In genomic region chr17:40963838-40964237, GRCh38 we compare ENCODE assay signal across 10 cellular contexts. TPM values are rescaled to one million over a fixed set of nuclear protein-coding genes. Genes with fewer than 3 reads are reported as not detected.
DNase-seq lines count a peak whose midpoint lies in the region; ATAC-seq and TF ChIP-seq lines count a peak whose summit lies in the region.
"Had no signal": no experiment of that assay in that cellular context is flagged by ENCODE, and none has a peak within 500 bp of the region (broad histone marks: within the 10 kb centered on the region; RNA-seq: fewer than 3 reads in every experiment).

No MANE protein-coding gene starts in this region.

- WGBS in tibial nerve, 2 donors, result 55 to 56% methylated on average over 1 of the region's 1 CpG

- peak; percentile 39 for ATAC-seq in activated CD8-positive, alpha-beta T cell treated with anti-CD3 and anti-CD28 coated beads for 36 hours
- no peak for ATAC-seq in activated CD8-positive, alpha-beta T cell treated with anti-CD3 and anti-CD28 coated beads, Interleukin-2, amount 10 ng/mL, durations not matched to agents 7 days and 5 days
- no peak for ATAC-seq in GM21381 (IDR thresholded peaks at IDR 0.05; ENCODE audit: unreplicated experiment)

- peaks cover 12% of the 10 kb centered on the region for H3K27me3 Mint-ChIP-seq in activated CD8-positive, alpha-beta T cell treated with anti-CD3 and anti-CD28 coated beads for 36 hours
- H3K27me3 Mint-ChIP-seq in activated CD8-positive, alpha-beta T cell treated with anti-CD3 and anti-CD28 coated beads, Interleukin-2, amount 10 ng/mL, durations not matched to agents 7 days and 5 days (ENCODE audit: low read depth), result peaks cover 3% of the 10 kb centered on the region
- peaks cover 42% of the 10 kb centered on the region for H3K27me3 Mint-ChIP-seq in activated T-cell treated with anti-CD3 and anti-CD28 coated beads, Interleukin-2, amount 50 U/mL, for 24 hours

- H3K27me3 ChIP-seq in tibial nerve, result no peaks in the 10 kb centered on the region

- H3K4me3 ChIP-seq in fibroblast of pulmonary artery (replicated peaks; ENCODE audit: low read depth, low read length) (no peak overlapping the region), tibial nerve (no peak overlapping the region)

- H3K4me1 ChIP-seq in tibial nerve, result no peaks in the 10 kb centered on the region

- no peaks in the 10 kb centered on the region for H3K9me3 ChIP-seq in tibial nerve

- no peak overlapping the region for H3K4me3 Mint-ChIP-seq in activated CD8-positive, alpha-beta T cell treated with anti-CD3 and anti-CD28 coated beads for 36 hours
- H3K4me3 Mint-ChIP-seq in activated CD8-positive, alpha-beta T cell treated with anti-CD3 and anti-CD28 coated beads, Interleukin-2, amount 10 ng/mL, durations not matched to agents 7 days and 5 days, result no peak overlapping the region
- no peak overlapping the region for H3K4me3 Mint-ChIP-seq in activated T-cell treated with anti-CD3 and anti-CD28 coated beads, Interleukin-2, amount 50 U/mL, for 24 hours
- H3K4me3 Mint-ChIP-seq: T-cell had no signal

- no peaks in the 10 kb centered on the region for H3K36me3 Mint-ChIP-seq in activated CD8-positive, alpha-beta T cell treated with anti-CD3 and anti-CD28 coated beads for 36 hours (ENCODE audit: low read depth)
- H3K36me3 Mint-ChIP-seq in activated CD8-positive, alpha-beta T cell treated with anti-CD3 and anti-CD28 coated beads, Interleukin-2, amount 10 ng/mL, durations not matched to agents 7 days and 5 days (ENCODE audit: low read depth), result no peaks in the 10 kb centered on the region
- no peaks in the 10 kb centered on the region for H3K36me3 Mint-ChIP-seq in activated T-cell treated with anti-CD3 and anti-CD28 coated beads, Interleukin-2, amount 50 U/mL, for 24 hours (ENCODE audit: low read depth)
- H3K36me3 Mint-ChIP-seq: T-cell had no signal

- CTCF ChIA-PET in activated CD8-positive, alpha-beta T cell treated with anti-CD3 and anti-CD28 coated beads for 36 hours (lab: Charles Lee), result interaction anchor here (0.9 to 1.3 kb wide), 6 partner anchors 11 to 699 kb away, joined by 3 to 4 read pairs (median 4); no protein-coding TSS in a partner anchor
- CTCF ChIA-PET in activated CD8-positive, alpha-beta T cell treated with anti-CD3 and anti-CD28 coated beads, Interleukin-2, amount 10 ng/mL, durations not matched to agents 7 days and 5 days (lab: Charles Lee), result no interaction called here

- H3K27ac Mint-ChIP-seq in activated CD8-positive, alpha-beta T cell treated with anti-CD3 and anti-CD28 coated beads for 36 hours, result no peak overlapping the region
- no peak overlapping the region for H3K27ac Mint-ChIP-seq in activated CD8-positive, alpha-beta T cell treated with anti-CD3 and anti-CD28 coated beads, Interleukin-2, amount 10 ng/mL, durations not matched to agents 7 days and 5 days
- H3K27ac Mint-ChIP-seq in activated T-cell treated with anti-CD3 and anti-CD28 coated beads, Interleukin-2, amount 50 U/mL, for 24 hours, result no peak overlapping the region
- H3K27ac Mint-ChIP-seq: T-cell had no signal

- TF ChIP-seq POLR2A in tibial nerve (IDR thresholded peaks at IDR 0.05), result no peak

- DNase-seq in activated CD8-positive, alpha-beta T cell treated with anti-CD3 and anti-CD28 coated beads for 36 hours, result no peak
- DNase-seq in activated CD8-positive, alpha-beta T cell treated with anti-CD3 and anti-CD28 coated beads, Interleukin-2, amount 10 ng/mL, durations not matched to agents 7 days and 5 days, result no peak
- DNase-seq in OCI-M1 (lab: John Stamatoyannopoulos, UW) (peak; percentile 72), fibroblast of pulmonary artery (ENCODE audit: low read depth) (peak; percentile 20), tibial nerve (ENCODE audit: low spot score in 2 of 2) (no peak), NCI-H2107 (lab: John Stamatoyannopoulos, UW) (no peak)
- no peak for DNase-seq in activated T-cell treated with anti-CD3 and anti-CD28 coated beads, Interleukin-2, amount 50 U/mL, for 24 hours
- DNase-seq: GDM1 had no signal

- POLR2A ChIA-PET in activated CD8-positive, alpha-beta T cell treated with anti-CD3 and anti-CD28 coated beads for 36 hours (lab: Charles Lee), result no interaction called here
- POLR2A ChIA-PET in activated CD8-positive, alpha-beta T cell treated with anti-CD3 and anti-CD28 coated beads, Interleukin-2, amount 10 ng/mL, durations not matched to agents 7 days and 5 days (lab: Charles Lee), result no interaction called here

- no peaks in the 10 kb centered on the region for H3K9me3 Mint-ChIP-seq in activated CD8-positive, alpha-beta T cell treated with anti-CD3 and anti-CD28 coated beads for 36 hours
- no peaks in the 10 kb centered on the region for H3K9me3 Mint-ChIP-seq in activated CD8-positive, alpha-beta T cell treated with anti-CD3 and anti-CD28 coated beads, Interleukin-2, amount 10 ng/mL, durations not matched to agents 7 days and 5 days (ENCODE audit: insufficient read depth)
- no peaks in the 10 kb centered on the region for H3K9me3 Mint-ChIP-seq in activated T-cell treated with anti-CD3 and anti-CD28 coated beads, Interleukin-2, amount 50 U/mL, for 24 hours
- H3K9me3 Mint-ChIP-seq: T-cell had no signal

- no peaks in the 10 kb centered on the region for H3K36me3 ChIP-seq in tibial nerve

- TF ChIP-seq EP300 in tibial nerve (IDR thresholded peaks at IDR 0.05), result no peak

- intact Hi-C loops in activated CD8-positive, alpha-beta T cell treated with anti-CD3 and anti-CD28 coated beads for 36 hours (cut with micrococcal nuclease), result no loop called here

- H3K4me1 Mint-ChIP-seq in activated CD8-positive, alpha-beta T cell treated with anti-CD3 and anti-CD28 coated beads for 36 hours (ENCODE audit: low read depth), result no peaks in the 10 kb centered on the region
- H3K4me1 Mint-ChIP-seq in activated CD8-positive, alpha-beta T cell treated with anti-CD3 and anti-CD28 coated beads, Interleukin-2, amount 10 ng/mL, durations not matched to agents 7 days and 5 days (ENCODE audit: low read depth), result peaks cover 4% of the 10 kb centered on the region
- H3K4me1 Mint-ChIP-seq in activated T-cell treated with anti-CD3 and anti-CD28 coated beads, Interleukin-2, amount 50 U/mL, for 24 hours (ENCODE audit: low read depth), result peaks cover 5% of the 10 kb centered on the region

- no peak overlapping the region for H3K27ac ChIP-seq in tibial nerve

- TF ChIP-seq CTCF in activated CD8-positive, alpha-beta T cell treated with anti-CD3 and anti-CD28 coated beads for 36 hours (IDR thresholded peaks at IDR 0.05), result peak; percentile 62
- TF ChIP-seq CTCF in fibroblast of pulmonary artery (IDR thresholded peaks at IDR 0.05; ENCODE audit: low read length, missing control alignments), result peak; percentile 80
- peak; percentile 27 to 40 (median 34) for TF ChIP-seq CTCF in tibial nerve (IDR thresholded peaks at IDR 0.05)

RNA-seq across cellular contexts. Expression of gene KRT39, which starts 2.9 kb away (rescaled TPM):
- not detected for total RNA-seq in activated CD8-positive, alpha-beta T cell treated with anti-CD3 and anti-CD28 coated beads for 36 hours
- not detected for total RNA-seq in activated CD8-positive, alpha-beta T cell treated with anti-CD3 and anti-CD28 coated beads, Interleukin-2, amount 10 ng/mL, durations not matched to agents 7 days and 5 days
- total RNA-seq in tibial nerve, result not detected
- total RNA-seq: T-cell had no signal

RNA-seq across cellular contexts. Expression of gene KRT40, which starts 20.3 kb away (rescaled TPM):
- total RNA-seq in activated CD8-positive, alpha-beta T cell treated with anti-CD3 and anti-CD28 coated beads for 36 hours, result not detected
- not detected for total RNA-seq in activated CD8-positive, alpha-beta T cell treated with anti-CD3 and anti-CD28 coated beads, Interleukin-2, amount 10 ng/mL, durations not matched to agents 7 days and 5 days
- total RNA-seq in tibial nerve, result not detected
- total RNA-seq: T-cell had no signal

RNA-seq across cellular contexts. Expression of gene KRT23, which starts 26.4 kb away (rescaled TPM):
- total RNA-seq in activated CD8-positive, alpha-beta T cell treated with anti-CD3 and anti-CD28 coated beads for 36 hours, result not detected
- not detected for total RNA-seq in activated CD8-positive, alpha-beta T cell treated with anti-CD3 and anti-CD28 coated beads, Interleukin-2, amount 10 ng/mL, durations not matched to agents 7 days and 5 days
- not detected for total RNA-seq in tibial nerve
- total RNA-seq: T-cell had no signal

RNA-seq across cellular contexts. Expression of gene KRTAP3-3, which starts 30.1 kb away (rescaled TPM):
- total RNA-seq in activated CD8-positive, alpha-beta T cell treated with anti-CD3 and anti-CD28 coated beads for 36 hours, result not detected
- not detected for total RNA-seq in activated CD8-positive, alpha-beta T cell treated with anti-CD3 and anti-CD28 coated beads, Interleukin-2, amount 10 ng/mL, durations not matched to agents 7 days and 5 days
- total RNA-seq in tibial nerve, result not detected
- total RNA-seq: T-cell had no signal

RNA-seq across cellular contexts. Expression of gene KRTAP3-2, which starts 35.9 kb away (rescaled TPM):
- not detected for total RNA-seq in activated CD8-positive, alpha-beta T cell treated with anti-CD3 and anti-CD28 coated beads for 36 hours
- not detected for total RNA-seq in activated CD8-positive, alpha-beta T cell treated with anti-CD3 and anti-CD28 coated beads, Interleukin-2, amount 10 ng/mL, durations not matched to agents 7 days and 5 days
- total RNA-seq in tibial nerve, result not detected
- total RNA-seq: T-cell had no signal

Comparison
In these comparisons a context has a peak if more than half of its experiments do, and no peak if none do; other contexts are left out.
1. DNase-seq: peak in OCI-M1 (single experiment) and fibroblast of pulmonary artery (single experiment); none in activated CD8-positive, alpha-beta T cell treated with anti-CD3 and anti-CD28 coated beads for 36 hours (single experiment), activated CD8-positive, alpha-beta T cell treated with anti-CD3 and anti-CD28 coated beads, Interleukin-2, amount 10 ng/mL, durations not matched to agents 7 days and 5 days (single experiment), tibial nerve (0 of 2), activated T-cell treated with anti-CD3 and anti-CD28 coated beads, Interleukin-2, amount 50 U/mL, for 24 hours (single experiment) and NCI-H2107 (single experiment).
2. Peak in every context shown above with its lines, with median percentiles within 50 percentile points of each other: CTCF ChIP-seq.